8 cellular contexts compared by ENCODE assay signal in genomic region chr11:8683115-8683807, GRCh38. TPM values are rescaled to one million over a fixed set of nuclear protein-coding genes. Genes with fewer than 3 reads are reported as not detected.
DNase-seq lines count a peak whose midpoint lies in the region; ATAC-seq, FAIRE-seq and TF ChIP-seq lines count a peak whose summit lies in the region.

No MANE protein-coding gene starts in this region.

- TF ChIP-seq RAD21 in IMR-90 (IDR thresholded peaks at IDR 0.05; ENCODE audit: low read length) (no peak), GM12878 (IDR thresholded peaks at IDR 0.05; ENCODE audit: insufficient read depth, low read depth, low read length) (no peak)

- ATAC-seq in IMR-90 (ENCODE audit: low read depth) (peak; percentile 2), GM12878 (peak; percentile 11), left colon (peak; percentile 27)

- H3K27ac ChIP-seq in IMR-90 (ENCODE audit: insufficient read depth, low read length) (peak overlapping the region; percentile 92), GM12878 (ENCODE audit: control insufficient read depth, insufficient read depth) (peak overlapping the region; percentile 99), stomach (peak overlapping the region; percentile 91 to 98 (median 97))

- TSS peak; percentile 43 for BruUV-seq in Caco-2 (replicated peaks; lab: Mats Ljungman, UMichigan)
- TSS peak; percentile 46 for BruUV-seq in IMR-90 (replicated peaks; lab: Mats Ljungman, UMichigan)
- TSS peak; percentile 68 for BruUV-seq in GM12878 (replicated peaks; lab: Mats Ljungman, UMichigan)

- intact Hi-C loops in Caco-2 (cut with micrococcal nuclease; ENCODE audit: unreplicated experiment): no loop called here
- intact Hi-C loops in IMR-90 (cut with micrococcal nuclease): loop anchor here (10.0 kb wide), 1 partner anchor 458 kb away; no protein-coding TSS in a partner anchor
- intact Hi-C loops in GM12878 (cut with micrococcal nuclease; ENCODE audit: unreplicated experiment): loop anchor here (10.0 kb wide), 1 partner anchor 148 kb away; no protein-coding TSS in a partner anchor
- intact Hi-C loops in left colon (cut with DNase I, micrococcal nuclease): loop anchor here in 1 of 2 donors (5.0 to 10.0 kb wide), 2 partner anchors 124 to 232 kb away; partner anchors contain the start of gene AKIP1
- intact Hi-C loops in stomach (cut with DNase I; ENCODE audit: low total_unique reads): loop anchor here (10.0 kb wide), 1 partner anchor 282 kb away; the partner anchor contains the start of gene TMEM9B

- H3K23ac ChIP-seq in IMR-90 (ENCODE audit: low read depth, low read length): peak overlapping the region; percentile 95

- peaks cover 18 to 57% of the 10 kb centered on the region in 2 experiments for H3K79me1 ChIP-seq in IMR-90 (ENCODE audit: low read depth in 1 of 2, low read length in 2 of 2)

- peak overlapping the region; percentile 100 for H3K14ac ChIP-seq in IMR-90 (replicated peaks; ENCODE audit: low read depth, low read length)

- H2BK5ac ChIP-seq in IMR-90 (ENCODE audit: low read depth, low read length, poor library complexity, severe bottlenecking): peak overlapping the region; percentile 95

- peaks cover 24% of the 10 kb centered on the region; the same call in 1 of the 2 replicates for H4K20me1 ChIP-seq in IMR-90 (ENCODE audit: insufficient read depth, low read length)
- peaks cover 5% of the 10 kb centered on the region; the same call in 1 of the 2 replicates for H4K20me1 ChIP-seq in GM12878 (ENCODE audit: control insufficient read depth, insufficient read depth)

- H3K4me1 ChIP-seq in Caco-2 (peaks cover 34% of the 10 kb centered on the region), IMR-90 (ENCODE audit: control insufficient read depth, insufficient read depth, low read length) (peaks cover 7% of the 10 kb centered on the region), GM12878 (ENCODE audit: control insufficient read depth, insufficient read depth, low read length) (peaks cover 24% of the 10 kb centered on the region), stomach (peaks cover 32 to 59% (median 41%) of the 10 kb centered on the region in 4 donors)

- DNase-seq in Caco-2 (no peak), IMR-90 (no peak), GM12878 (ENCODE audit: low read depth, low spot score) (no peak), left colon (no peak), stomach (no peak), T-helper 9 cell (no peak), OCI-M1 (lab: John Stamatoyannopoulos, UW) (no peak)
- no peak for DNase-seq in central memory CD4-positive, alpha-beta T cell

- peak overlapping the region; percentile 78 for H3K4me3 ChIP-seq in Caco-2 (ENCODE audit: low read depth, low read length)
- H3K4me3 ChIP-seq in IMR-90 (ENCODE audit: insufficient read depth, low read depth, low read length): peak overlapping the region; percentile 84
- H3K4me3 ChIP-seq in GM12878: peak overlapping the region; percentile 88
- H3K4me3 ChIP-seq in stomach: peak overlapping the region; percentile 87 to 94 (median 90)

- peak overlapping the region; percentile 75 for H2BK120ac ChIP-seq in IMR-90 (ENCODE audit: low read depth, low read length)

- peaks cover 77% of the 10 kb centered on the region for H3K36me3 Mint-ChIP-seq in Caco-2 (ENCODE audit: insufficient read depth, unreplicated experiment)

- no peak for TF ChIP-seq EP300 in GM12878 (IDR thresholded peaks at IDR 0.05; ENCODE audit: borderline replicate concordance in 1 of 2, control insufficient read depth in 1 of 2, low read depth in 2 of 2, low read length in 2 of 2)
- TF ChIP-seq EP300 in stomach (IDR thresholded peaks at IDR 0.05): no peak

- peaks cover 11% of the 10 kb centered on the region for H3K9me1 ChIP-seq in IMR-90 (ENCODE audit: insufficient read depth, low read length)

- in situ Hi-C loops in IMR-90 (cut with MboI; ENCODE audit: low sequenced_read_pairs): loop anchor here (25.0 kb wide), 1 partner anchor 454 kb away; no protein-coding TSS in a partner anchor
- in situ Hi-C loops in GM12878 (cut with MboI): loop anchor here (5.0 kb wide), 1 partner anchor 274 kb away; no protein-coding TSS in a partner anchor

- peak overlapping the region; percentile 92 for H2AFZ ChIP-seq in IMR-90 (replicated peaks; ENCODE audit: low read length, poor library complexity)
- peak overlapping the region; percentile 52; the same call in 1 of the 2 replicates for H2AFZ ChIP-seq in GM12878 (ENCODE audit: control insufficient read depth, low read depth, low read length)

- H3K27me3 Mint-ChIP-seq in Caco-2 (ENCODE audit: insufficient read depth, unreplicated experiment): no peaks in the 10 kb centered on the region

- H3K27me3 ChIP-seq in Caco-2 (replicated peaks; ENCODE audit: control insufficient read depth, insufficient read depth, low read length) (no peaks in the 10 kb centered on the region), IMR-90 (ENCODE audit: control insufficient read depth, insufficient read depth, low read length) (no peaks in the 10 kb centered on the region), GM12878 (replicated peaks in 1 of 2; ENCODE audit: control insufficient read depth in 2 of 2, insufficient read depth in 2 of 2, low read length in 1 of 2) (no peaks in the 10 kb centered on the region), stomach (no peaks in the 10 kb centered on the region)

- H3K4me2 ChIP-seq in IMR-90 (ENCODE audit: low read depth, low read length) (peak overlapping the region; percentile 90), GM12878 (ENCODE audit: control insufficient read depth, insufficient read depth) (peak overlapping the region; percentile 17)

- FAIRE-seq in GM12878 (lab: Jason Lieb, UNC): no peak

- RAD21 ChIA-PET in GM12878 (lab: Charles Lee; ENCODE audit: unreplicated experiment): interaction anchor here (0.9 to 1.4 kb wide), 6 partner anchors 10 to 276 kb away, joined by 3 to 5 read pairs (median 4); partner anchors contain the start of gene AKIP1

- no peaks in the 10 kb centered on the region for H3K9me3 ChIP-seq in Caco-2
- H3K9me3 ChIP-seq in IMR-90 (ENCODE audit: control insufficient read depth, insufficient read depth, low read length): no peaks in the 10 kb centered on the region
- no peaks in the 10 kb centered on the region for H3K9me3 ChIP-seq in GM12878 (replicated peaks; ENCODE audit: control insufficient read depth, insufficient read depth, low read length)
- no peaks in the 10 kb centered on the region for H3K9me3 ChIP-seq in stomach

- peak overlapping the region; percentile 100 for H2AK5ac ChIP-seq in IMR-90 (ENCODE audit: low read depth, low read length)

- H2AK9ac ChIP-seq in IMR-90 (replicated peaks; ENCODE audit: low read depth, low read length, poor library complexity): peak overlapping the region; percentile 99

- peaks cover 13% of the 10 kb centered on the region for H3K9me3 Mint-ChIP-seq in Caco-2 (ENCODE audit: unreplicated experiment)

- H4K8ac ChIP-seq in IMR-90 (ENCODE audit: low read depth in 2 of 2, low read length in 2 of 2): peak overlapping the region; percentile 90 to 98

- dilution Hi-C loops in IMR-90 (cut with HindIII; ENCODE audit: low sequenced_read_pairs, unreplicated experiment): no loop called here

- peak overlapping the region; percentile 81 for H4K5ac ChIP-seq in IMR-90 (ENCODE audit: low read depth, low read length)

- H3K4ac ChIP-seq in IMR-90 (ENCODE audit: low read depth, low read length): peak overlapping the region; percentile 99

- H3K79me2 ChIP-seq in GM12878 (ENCODE audit: control insufficient read depth, insufficient read depth, low read length): peaks cover 58% of the 10 kb centered on the region

- TF ChIP-seq POLR2A in IMR-90 (IDR thresholded peaks at IDR 0.05; ENCODE audit: low read depth, low read length) (no peak), GM12878 (IDR thresholded peaks at IDR 0.05; ENCODE audit: low read depth, low read length) (no peak), stomach (IDR thresholded peaks at IDR 0.05) (no peak)

- no peak overlapping the region for H2BK20ac ChIP-seq in IMR-90 (ENCODE audit: low read depth, low read length)

- TF ChIP-seq CTCF in Caco-2 (IDR thresholded peaks at IDR 0.05; ENCODE audit: insufficient read depth in 1 of 2, low read depth in 1 of 2, low read length in 1 of 2, severe bottlenecking in 1 of 2, unreplicated experiment in 1 of 2): no peak
- TF ChIP-seq CTCF in IMR-90 (conservative IDR thresholded peaks at IDR 0.05; ENCODE audit: low read depth, low read length): no peak
- TF ChIP-seq CTCF in GM12878 (IDR thresholded peaks at IDR 0.05 in 2 of 3, conservative IDR thresholded peaks at IDR 0.05 in 1 of 3; ENCODE audit: control insufficient read depth in 2 of 3, extremely low read depth in 1 of 3, insufficient read depth in 1 of 3, low read depth in 3 of 3, low read length in 3 of 3): no peak
- TF ChIP-seq CTCF in stomach (IDR thresholded peaks at IDR 0.05): no peak

- peak overlapping the region; percentile 56 for H3K18ac ChIP-seq in IMR-90 (ENCODE audit: low read depth, low read length)

- WGBS in IMR-90 (ENCODE audit: extremely low coverage in 2 of 2, insufficient read length in 1 of 2), 2 experiments: 5% methylated on average over 4 of the region's 27 CpGs; no CpG with 5 or more reads in 1 of the 2 experiments
- WGBS in GM12878 (ENCODE audit: insufficient coverage, insufficient replicate concordance, low lambda C conversion rate, missing lambda C conversion rate): under 1% methylated on average over 27 of the region's 27 CpGs
- 1 to 5% (median 2%) methylated on average over 23 to 27 of the region's 27 CpGs for WGBS in stomach, 5 donors

- peak overlapping the region; percentile 62; the same call in 1 of the 3 replicates for H2BK15ac ChIP-seq in IMR-90 (ENCODE audit: low read depth, low read length)

- CTCF ChIA-PET in Caco-2 (lab: Charles Lee): interaction anchor here (0.5 to 1.6 kb wide), 2 partner anchors 10 to 15 kb away, joined by 3 to 5 read pairs; no protein-coding TSS in a partner anchor
- CTCF ChIA-PET in IMR-90 (lab: Yijun Ruan, JAX): interaction anchor here (0.6 kb wide), 1 partner anchor 30 kb away, joined by 3 read pairs; no protein-coding TSS in a partner anchor
- CTCF ChIA-PET in GM12878 (lab: Yijun Ruan, JAX): interaction anchor here (0.6 to 1.9 kb wide), 2 partner anchors 11 to 276 kb away, joined by 3 to 9 read pairs; no protein-coding TSS in a partner anchor

- peak overlapping the region; percentile 76 for H3K27ac Mint-ChIP-seq in Caco-2 (ENCODE audit: unreplicated experiment)

- SMC1A ChIA-PET in GM12878 (lab: Charles Lee; ENCODE audit: uncharacterized antibody, unreplicated experiment): interaction anchor here (0.6 to 1.7 kb wide), 4 partner anchors 10 to 76 kb away, joined by 3 to 4 read pairs (median 4); no protein-coding TSS in a partner anchor

- H3K56ac ChIP-seq in IMR-90 (ENCODE audit: extremely low read depth, insufficient read depth, low read length): peak overlapping the region; percentile 98

- peaks cover 7% of the 10 kb centered on the region for H3K36me3 ChIP-seq in Caco-2 (ENCODE audit: control insufficient read depth, insufficient read depth, low read length)
- H3K36me3 ChIP-seq in IMR-90 (ENCODE audit: control insufficient read depth, insufficient read depth, low read length): peaks cover 36% of the 10 kb centered on the region
- H3K36me3 ChIP-seq in GM12878 (ENCODE audit: control insufficient read depth in 2 of 2, insufficient read depth in 2 of 2, low read length in 1 of 2): peaks cover 8 to 24% of the 10 kb centered on the region in 2 experiments
- H3K36me3 ChIP-seq in stomach: peaks cover 36 to 51% (median 46%) of the 10 kb centered on the region in 4 donors

- H3K9ac ChIP-seq in IMR-90 (ENCODE audit: low read depth, low read length): peak overlapping the region; percentile 98
- H3K9ac ChIP-seq in GM12878 (ENCODE audit: control insufficient read depth, insufficient read depth, low read length): peak overlapping the region; percentile 100

- peak overlapping the region; percentile 96 for H4K91ac ChIP-seq in IMR-90 (ENCODE audit: insufficient read depth, low read depth, low read length)

- H3K4me3 Mint-ChIP-seq in Caco-2 (ENCODE audit: unreplicated experiment): peak overlapping the region; percentile 92

- H3K4me1 Mint-ChIP-seq in Caco-2 (ENCODE audit: low read depth, unreplicated experiment): peaks cover 38% of the 10 kb centered on the region

- POLR2A ChIA-PET in Caco-2 (lab: Charles Lee): interaction anchor here (0.6 to 1.4 kb wide), 3 partner anchors 187 to 824 kb away, joined by 5 to 9 read pairs (median 6); no protein-coding TSS in a partner anchor
- POLR2A ChIA-PET in IMR-90 (lab: Charles Lee; ENCODE audit: unreplicated experiment): interaction anchor here (0.6 to 1.5 kb wide), 5 partner anchors 12 to 184 kb away, joined by 3 to 38 read pairs (median 4); no protein-coding TSS in a partner anchor
- POLR2A ChIA-PET in GM12878 (lab: Charles Lee): interaction anchor here (0.6 to 2.1 kb wide), 8 partner anchors 31 to 785 kb away, joined by 3 to 10 read pairs (median 5); partner anchors contain the start of gene TMEM9B

RNA-seq across cellular contexts. Expression of gene RPL27A, which starts 0.7 kb away (rescaled TPM):
- total RNA-seq in Caco-2 (2022): 1,008 and 1,047 TPM in 2 replicates
- 451 and 786 TPM in 2 replicates for total RNA-seq in IMR-90 (2012; rRNA removed)
- polyA plus RNA-seq in IMR-90 (2012; rRNA removed): 849 and 1,003 TPM in 2 replicates
- 588 and 616 TPM in 2 replicates for polyA plus RNA-seq in IMR-90 (2012; cell fraction: cytosol; rRNA removed)
- polyA plus RNA-seq in IMR-90 (2012; cell fraction: nucleus; rRNA removed; ENCODE audit: low replicate concordance): 179 and 302 TPM in 2 replicates
- total RNA-seq in GM12878 (2013; cell fraction: nucleolus; rRNA removed): 380 and 397 TPM in 2 replicates
- 1,902 and 2,006 TPM in 2 replicates for total RNA-seq in GM12878 (2014; rRNA removed)
- 2,938 and 2,966 TPM in 2 replicates for total RNA-seq in GM12878 (2014; rRNA removed; fragmentation: Illumina TruSeq; extraction: Trizol)
- 1,300 and 1,372 TPM in 2 replicates for total RNA-seq in GM12878 (2021)
- polyA plus RNA-seq in GM12878 (2011; ENCODE audit: low read depth): 99,782 TPM
- 1,334 and 1,354 TPM in 2 replicates for polyA plus RNA-seq in GM12878 (2011; rRNA removed)
- 1,227 and 1,765 TPM in 2 replicates for polyA plus RNA-seq in GM12878 (2011; cell fraction: cytosol; rRNA removed)
- polyA plus RNA-seq in GM12878 (2011; cell fraction: nucleus; rRNA removed): 371 and 419 TPM in 2 replicates
- 2,495 and 3,740 TPM in 2 replicates for polyA plus RNA-seq in GM12878 (2012)
- polyA plus RNA-seq in GM12878 (2014; fragmentation: Illumina TruSeq; extraction: Trizol): 2,568 and 4,776 TPM in 2 replicates
- polyA plus RNA-seq in GM12878 (2014; fragmentation: Nextera tagmentation; extraction: Ambion mirVana): 1,000 to 10,000 TPM in 1 of 2 experiments, 100 to 1,000 TPM in 1; 978 to 2,052 TPM
- polyA plus RNA-seq in GM12878 (2014; rRNA removed): 3,433 and 3,548 TPM in 2 replicates
- 1,000 to 10,000 TPM; 1,900 to 1,912 TPM for polyA plus RNA-seq in GM12878 (2016; fragmentation: Nextera tagmentation; extraction: Ambion mirVana)
- 619 and 701 TPM in 2 replicates for polyA minus RNA-seq in GM12878 (2011; rRNA and poly(A)+ RNA removed)
- polyA minus RNA-seq in GM12878 (2011; cell fraction: cytosol; rRNA and poly(A)+ RNA removed): 306 and 309 TPM in 2 replicates
- 252 and 339 TPM in 2 replicates for polyA minus RNA-seq in GM12878 (2011; cell fraction: nucleus; rRNA and poly(A)+ RNA removed)
- 100 to 1,000 TPM; 731 to 768 TPM for total RNA-seq in left colon
- total RNA-seq in stomach: 1,000 to 10,000 TPM in 1 of 5 donors, 100 to 1,000 TPM in 4; 138 to 1,118 (median 938) TPM
- polyA plus RNA-seq in stomach: 1,000 to 10,000 TPM; 3,539 to 4,507 (median 3,746) TPM

RNA-seq across cellular contexts. Expression of gene TRIM66, which starts 0.8 kb away (rescaled TPM):
- total RNA-seq in Caco-2 (2022) (18.4 and 21.1 TPM in 2 replicates), IMR-90 (2012; rRNA removed) (3.9 and 5.0 TPM in 2 replicates), GM12878 (2014; rRNA removed) (7.1 and 7.4 TPM in 2 replicates), GM12878 (2014; rRNA removed; fragmentation: Illumina TruSeq; extraction: Trizol) (7.8 and 8.4 TPM in 2 replicates), GM12878 (2021) (11.8 and 13.0 TPM in 2 replicates), left colon (10 to 100 TPM in 1 of 2 donors, 1 to 10 TPM in 1; 9.9 to 12.5 TPM), stomach (1 to 10 TPM; 2.3 to 8.7 (median 7.0) TPM)
- polyA plus RNA-seq in IMR-90 (2012; rRNA removed) (4.1 and 4.4 TPM in 2 replicates), GM12878 (2011; rRNA removed) (14.0 and 18.2 TPM in 2 replicates), GM12878 (2014; fragmentation: Illumina TruSeq; extraction: Trizol) (14.5 and 19.0 TPM in 2 replicates), GM12878 (2014; fragmentation: Nextera tagmentation; extraction: Ambion mirVana) (1 to 10 TPM; 1.7 to 2.4 TPM), GM12878 (2014; rRNA removed) (12.7 and 14.0 TPM in 2 replicates), GM12878 (2016; fragmentation: Nextera tagmentation; extraction: Ambion mirVana) (1 to 10 TPM; 2.8 to 3.9 TPM), stomach (1 to 10 TPM in 2 of 3 donors, under 1 TPM in 1; 0.76 to 1.9 (median 1.2) TPM)
- 1.6 and 3.7 TPM in 2 replicates for polyA plus RNA-seq in IMR-90 (2012; cell fraction: cytosol; rRNA removed)
- polyA plus RNA-seq in IMR-90 (2012; cell fraction: nucleus; rRNA removed; ENCODE audit: low replicate concordance): 23.4 and 26.7 TPM in 2 replicates
- total RNA-seq in GM12878 (2013; cell fraction: nucleolus; rRNA removed): 127 and 135 TPM in 2 replicates
- polyA plus RNA-seq in GM12878 (2011; ENCODE audit: low read depth): 6.9 TPM
- 7.1 and 9.6 TPM in 2 replicates for polyA plus RNA-seq in GM12878 (2011; cell fraction: cytosol; rRNA removed)
- polyA plus RNA-seq in GM12878 (2011; cell fraction: nucleus; rRNA removed): 62.8 and 75.2 TPM in 2 replicates
- polyA plus RNA-seq in GM12878 (2012): 9.5 and 11.0 TPM in 2 replicates
- polyA minus RNA-seq in GM12878 (2011; rRNA and poly(A)+ RNA removed): 23.8 and 39.4 TPM in 2 replicates
- 2.7 TPM in 2 replicates for polyA minus RNA-seq in GM12878 (2011; cell fraction: cytosol; rRNA and poly(A)+ RNA removed)
- 37.7 and 45.6 TPM in 2 replicates for polyA minus RNA-seq in GM12878 (2011; cell fraction: nucleus; rRNA and poly(A)+ RNA removed)
